Comparison of ENCODE assay signal across 1 cellular context in the genomic region with DNA sequence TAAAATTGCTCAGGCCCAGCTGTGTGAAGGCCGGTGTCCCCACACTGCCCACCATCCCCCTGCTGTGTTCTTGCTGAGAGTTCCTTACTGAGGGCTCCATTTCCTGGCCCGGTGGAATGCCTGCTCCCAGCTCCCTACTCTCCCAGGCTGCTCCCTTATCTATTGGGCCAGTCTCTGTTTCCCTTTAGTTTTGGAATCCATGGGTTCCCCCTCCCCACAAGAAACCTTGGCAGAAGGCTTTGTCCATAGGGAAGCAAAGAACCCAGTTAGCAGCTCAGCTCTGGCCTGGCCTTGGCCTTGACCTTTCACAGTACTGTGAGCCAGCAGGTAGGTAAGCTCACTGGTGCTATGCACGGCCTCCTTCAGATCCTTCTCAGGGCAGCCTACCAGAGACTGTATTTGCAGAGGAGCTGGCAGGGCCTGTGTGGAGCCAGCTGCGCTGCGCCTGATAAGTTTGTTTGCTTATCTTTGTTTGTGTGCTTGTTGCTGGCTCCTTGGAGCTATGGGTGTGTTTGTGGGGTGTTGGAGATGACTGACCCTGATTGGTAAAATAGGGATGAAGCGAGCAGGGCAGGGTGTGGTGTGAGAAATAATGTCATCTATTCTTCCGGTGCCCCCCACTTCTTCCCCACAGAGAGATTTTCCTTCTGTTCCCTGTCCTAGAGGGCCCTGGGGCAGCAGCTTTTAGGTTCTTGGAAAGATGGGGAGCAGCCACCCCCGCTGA.
TF ChIP-seq lines count a peak whose summit lies in the region.

No MANE protein-coding gene starts in this region.

TF ChIP-seq in K562, 482 proteins besides CTCF, POLR2A, EP300 and RAD21 (continued from another document and continues in another):
- TF ChIP-seq, protein P1, sequence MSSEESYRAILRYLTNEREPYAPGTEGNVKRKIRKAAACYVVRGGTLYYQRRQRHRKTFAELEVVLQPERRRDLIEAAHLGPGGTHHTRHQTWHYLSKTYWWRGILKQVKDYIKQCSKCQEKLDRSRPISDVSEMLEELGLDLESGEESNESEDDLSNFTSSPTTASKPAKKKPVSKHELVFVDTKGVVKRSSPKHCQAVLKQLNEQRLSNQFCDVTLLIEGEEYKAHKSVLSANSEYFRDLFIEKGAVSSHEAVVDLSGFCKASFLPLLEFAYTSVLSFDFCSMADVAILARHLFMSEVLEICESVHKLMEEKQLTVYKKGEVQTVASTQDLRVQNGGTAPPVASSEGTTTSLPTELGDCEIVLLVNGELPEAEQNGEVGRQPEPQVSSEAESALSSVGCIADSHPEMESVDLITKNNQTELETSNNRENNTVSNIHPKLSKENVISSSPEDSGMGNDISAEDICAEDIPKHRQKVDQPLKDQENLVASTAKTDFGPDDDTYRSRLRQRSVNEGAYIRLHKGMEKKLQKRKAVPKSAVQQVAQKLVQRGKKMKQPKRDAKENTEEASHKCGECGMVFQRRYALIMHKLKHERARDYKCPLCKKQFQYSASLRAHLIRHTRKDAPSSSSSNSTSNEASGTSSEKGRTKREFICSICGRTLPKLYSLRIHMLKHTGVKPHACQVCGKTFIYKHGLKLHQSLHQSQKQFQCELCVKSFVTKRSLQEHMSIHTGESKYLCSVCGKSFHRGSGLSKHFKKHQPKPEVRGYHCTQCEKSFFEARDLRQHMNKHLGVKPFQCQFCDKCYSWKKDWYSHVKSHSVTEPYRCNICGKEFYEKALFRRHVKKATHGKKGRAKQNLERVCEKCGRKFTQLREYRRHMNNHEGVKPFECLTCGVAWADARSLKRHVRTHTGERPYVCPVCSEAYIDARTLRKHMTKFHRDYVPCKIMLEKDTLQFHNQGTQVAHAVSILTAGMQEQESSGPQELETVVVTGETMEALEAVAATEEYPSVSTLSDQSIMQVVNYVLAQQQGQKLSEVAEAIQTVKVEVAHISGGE (CRISPR knock-in tag; IDR thresholded peaks at IDR 0.05), result peak in 1 of 3 experiments; percentile 53; a peak in 1 of 6 replicates
- TF ChIP-seq ZNF133 (CRISPR knock-in tag; IDR thresholded peaks at IDR 0.05), result no peak
- peak; percentile 60 for TF ChIP-seq ZNF584 (CRISPR knock-in tag; IDR thresholded peaks at IDR 0.05; ENCODE audit: low read depth)
- peak; percentile 43 for TF ChIP-seq TAF1 (IDR thresholded peaks at IDR 0.05; ENCODE audit: control insufficient read depth, extremely low read depth, insufficient read depth, low read length, severe bottlenecking)
- TF ChIP-seq DNMT1 (IDR thresholded peaks at IDR 0.05), result no peak
- TF ChIP-seq, protein P2, sequence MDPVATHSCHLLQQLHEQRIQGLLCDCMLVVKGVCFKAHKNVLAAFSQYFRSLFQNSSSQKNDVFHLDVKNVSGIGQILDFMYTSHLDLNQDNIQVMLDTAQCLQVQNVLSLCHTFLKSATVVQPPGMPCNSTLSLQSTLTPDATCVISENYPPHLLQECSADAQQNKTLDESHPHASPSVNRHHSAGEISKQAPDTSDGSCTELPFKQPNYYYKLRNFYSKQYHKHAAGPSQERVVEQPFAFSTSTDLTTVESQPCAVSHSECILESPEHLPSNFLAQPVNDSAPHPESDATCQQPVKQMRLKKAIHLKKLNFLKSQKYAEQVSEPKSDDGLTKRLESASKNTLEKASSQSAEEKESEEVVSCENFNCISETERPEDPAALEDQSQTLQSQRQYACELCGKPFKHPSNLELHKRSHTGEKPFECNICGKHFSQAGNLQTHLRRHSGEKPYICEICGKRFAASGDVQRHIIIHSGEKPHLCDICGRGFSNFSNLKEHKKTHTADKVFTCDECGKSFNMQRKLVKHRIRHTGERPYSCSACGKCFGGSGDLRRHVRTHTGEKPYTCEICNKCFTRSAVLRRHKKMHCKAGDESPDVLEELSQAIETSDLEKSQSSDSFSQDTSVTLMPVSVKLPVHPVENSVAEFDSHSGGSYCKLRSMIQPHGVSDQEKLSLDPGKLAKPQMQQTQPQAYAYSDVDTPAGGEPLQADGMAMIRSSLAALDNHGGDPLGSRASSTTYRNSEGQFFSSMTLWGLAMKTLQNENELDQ (CRISPR knock-in tag; IDR thresholded peaks at IDR 0.05; ENCODE audit: borderline replicate concordance), result no peak
- TF ChIP-seq ELF2 (CRISPR knock-in tag; IDR thresholded peaks at IDR 0.05), result no peak
- no peak for TF ChIP-seq NFE2L1 (tag; IDR thresholded peaks at IDR 0.05; ENCODE audit: borderline replicate concordance, low read depth)
- TF ChIP-seq, protein P3, sequence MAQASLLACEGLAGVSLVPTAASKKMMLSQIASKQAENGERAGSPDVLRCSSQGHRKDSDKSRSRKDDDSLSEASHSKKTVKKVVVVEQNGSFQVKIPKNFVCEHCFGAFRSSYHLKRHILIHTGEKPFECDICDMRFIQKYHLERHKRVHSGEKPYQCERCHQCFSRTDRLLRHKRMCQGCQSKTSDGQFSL (CRISPR knock-in tag; IDR thresholded peaks at IDR 0.05), result peak; percentile 37; the same call in 1 of the 2 replicates
- TF ChIP-seq, protein P3 (tag; IDR thresholded peaks at IDR 0.05), result no peak; a peak in 1 of 4 replicates
- TF ChIP-seq ZNF146 (CRISPR knock-in tag; IDR thresholded peaks at IDR 0.05; ENCODE audit: unreplicated experiment), result no peak
- no peak for TF ChIP-seq JUN (IDR thresholded peaks at IDR 0.05; ENCODE audit: borderline replicate concordance, low read depth, low read length)
- no peak for TF ChIP-seq JUN (CRISPR knock-in tag; IDR thresholded peaks at IDR 0.05; ENCODE audit: borderline replicate concordance)
- peak; percentile 98 for TF ChIP-seq SMARCA4 (IDR thresholded peaks at IDR 0.05)
- no peak for TF ChIP-seq NCOA6 (IDR thresholded peaks at IDR 0.05)
- TF ChIP-seq SRF (CRISPR knock-in tag; IDR thresholded peaks at IDR 0.05), result 0 out of 4 replicates have a peak, but pooled peaks of 1 of the 2 experiments have one; percentile 38
- peak; percentile 21 for TF ChIP-seq HNRNPLL (IDR thresholded peaks at IDR 0.05; ENCODE audit: low read depth, low read length, poor library complexity, severe bottlenecking)
- TF ChIP-seq HDAC2 (IDR thresholded peaks at IDR 0.05), result peak; percentile 94
- TF ChIP-seq ILF3 (IDR thresholded peaks at IDR 0.05; ENCODE audit: borderline replicate concordance), result no peak
- TF ChIP-seq KAT7 (CRISPR knock-in tag; IDR thresholded peaks at IDR 0.05; ENCODE audit: borderline replicate concordance), result peak; percentile 85
- TF ChIP-seq, protein P4, sequence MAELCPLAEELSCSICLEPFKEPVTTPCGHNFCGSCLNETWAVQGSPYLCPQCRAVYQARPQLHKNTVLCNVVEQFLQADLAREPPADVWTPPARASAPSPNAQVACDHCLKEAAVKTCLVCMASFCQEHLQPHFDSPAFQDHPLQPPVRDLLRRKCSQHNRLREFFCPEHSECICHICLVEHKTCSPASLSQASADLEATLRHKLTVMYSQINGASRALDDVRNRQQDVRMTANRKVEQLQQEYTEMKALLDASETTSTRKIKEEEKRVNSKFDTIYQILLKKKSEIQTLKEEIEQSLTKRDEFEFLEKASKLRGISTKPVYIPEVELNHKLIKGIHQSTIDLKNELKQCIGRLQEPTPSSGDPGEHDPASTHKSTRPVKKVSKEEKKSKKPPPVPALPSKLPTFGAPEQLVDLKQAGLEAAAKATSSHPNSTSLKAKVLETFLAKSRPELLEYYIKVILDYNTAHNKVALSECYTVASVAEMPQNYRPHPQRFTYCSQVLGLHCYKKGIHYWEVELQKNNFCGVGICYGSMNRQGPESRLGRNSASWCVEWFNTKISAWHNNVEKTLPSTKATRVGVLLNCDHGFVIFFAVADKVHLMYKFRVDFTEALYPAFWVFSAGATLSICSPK (IDR thresholded peaks at IDR 0.05; ENCODE audit: borderline replicate concordance), result no peak
- no peak for TF ChIP-seq SAFB2 (IDR thresholded peaks at IDR 0.05; ENCODE audit: borderline replicate concordance, low read depth, low read length, severe bottlenecking)
- TF ChIP-seq KAT8 (IDR thresholded peaks at IDR 0.05; ENCODE audit: low read depth), result no peak
- peak; percentile 60 for TF ChIP-seq EGR1 (conservative IDR thresholded peaks at IDR 0.05)
- TF ChIP-seq, protein P5, sequence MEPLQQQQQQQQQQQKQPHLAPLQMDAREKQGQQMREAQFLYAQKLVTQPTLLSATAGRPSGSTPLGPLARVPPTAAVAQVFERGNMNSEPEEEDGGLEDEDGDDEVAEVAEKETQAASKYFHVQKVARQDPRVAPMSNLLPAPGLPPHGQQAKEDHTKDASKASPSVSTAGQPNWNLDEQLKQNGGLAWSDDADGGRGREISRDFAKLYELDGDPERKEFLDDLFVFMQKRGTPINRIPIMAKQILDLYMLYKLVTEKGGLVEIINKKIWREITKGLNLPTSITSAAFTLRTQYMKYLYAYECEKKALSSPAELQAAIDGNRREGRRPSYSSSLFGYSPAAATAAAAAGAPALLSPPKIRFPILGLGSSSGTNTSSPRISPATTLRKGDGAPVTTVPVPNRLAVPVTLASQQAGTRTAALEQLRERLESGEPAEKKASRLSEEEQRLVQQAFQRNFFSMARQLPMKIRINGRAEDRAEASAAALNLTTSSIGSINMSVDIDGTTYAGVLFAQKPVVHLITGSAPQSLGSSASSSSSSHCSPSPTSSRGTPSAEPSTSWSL (CRISPR knock-in tag; IDR thresholded peaks at IDR 0.05; ENCODE audit: borderline replicate concordance), result no peak
- TF ChIP-seq ZNF175 (CRISPR knock-in tag; IDR thresholded peaks at IDR 0.05; ENCODE audit: low read depth), result no peak
- TF ChIP-seq, protein P6, sequence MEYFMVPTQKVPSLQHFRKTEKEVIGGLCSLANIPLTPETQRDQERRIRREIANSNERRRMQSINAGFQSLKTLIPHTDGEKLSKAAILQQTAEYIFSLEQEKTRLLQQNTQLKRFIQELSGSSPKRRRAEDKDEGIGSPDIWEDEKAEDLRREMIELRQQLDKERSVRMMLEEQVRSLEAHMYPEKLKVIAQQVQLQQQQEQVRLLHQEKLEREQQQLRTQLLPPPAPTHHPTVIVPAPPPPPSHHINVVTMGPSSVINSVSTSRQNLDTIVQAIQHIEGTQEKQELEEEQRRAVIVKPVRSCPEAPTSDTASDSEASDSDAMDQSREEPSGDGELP (CRISPR knock-in tag; IDR thresholded peaks at IDR 0.05; ENCODE audit: borderline replicate concordance), result peak; percentile 98
- TF ChIP-seq NCOA2 (IDR thresholded peaks at IDR 0.05; ENCODE audit: partially characterized antibody in 2 of 2), result no peak
- TF ChIP-seq KLF1 (tag; IDR thresholded peaks at IDR 0.05), result no peak
- TF ChIP-seq SRSF1 (IDR thresholded peaks at IDR 0.05; ENCODE audit: low read depth, low read length), result no peak
- TF ChIP-seq PTBP1 (IDR thresholded peaks at IDR 0.05; ENCODE audit: low read depth, low read length), result no peak
- no peak for TF ChIP-seq TCFL5 (CRISPR knock-in tag; conservative IDR thresholded peaks at IDR 0.05)
- no peak for TF ChIP-seq RBM17 (IDR thresholded peaks at IDR 0.05; ENCODE audit: borderline replicate concordance, low read depth, low read length)
- TF ChIP-seq KHSRP (IDR thresholded peaks at IDR 0.05), result no peak
- TF ChIP-seq, protein P7, sequence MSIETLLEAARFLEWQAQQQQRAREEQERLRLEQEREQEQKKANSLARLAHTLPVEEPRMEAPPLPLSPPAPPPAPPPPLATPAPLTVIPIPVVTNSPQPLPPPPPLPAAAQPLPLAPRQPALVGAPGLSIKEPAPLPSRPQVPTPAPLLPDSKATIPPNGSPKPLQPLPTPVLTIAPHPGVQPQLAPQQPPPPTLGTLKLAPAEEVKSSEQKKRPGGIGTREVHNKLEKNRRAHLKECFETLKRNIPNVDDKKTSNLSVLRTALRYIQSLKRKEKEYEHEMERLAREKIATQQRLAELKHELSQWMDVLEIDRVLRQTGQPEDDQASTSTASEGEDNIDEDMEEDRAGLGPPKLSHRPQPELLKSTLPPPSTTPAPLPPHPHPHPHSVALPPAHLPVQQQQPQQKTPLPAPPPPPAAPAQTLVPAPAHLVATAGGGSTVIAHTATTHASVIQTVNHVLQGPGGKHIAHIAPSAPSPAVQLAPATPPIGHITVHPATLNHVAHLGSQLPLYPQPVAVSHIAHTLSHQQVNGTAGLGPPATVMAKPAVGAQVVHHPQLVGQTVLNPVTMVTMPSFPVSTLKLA (conservative IDR thresholded peaks at IDR 0.05), result peak; percentile 31 to 85; a peak in 3 of 4 replicates
- peak; percentile 84 for TF ChIP-seq MXI1 (IDR thresholded peaks at IDR 0.05; ENCODE audit: low read depth, low read length)
- TF ChIP-seq ZNF41 (CRISPR knock-in tag; conservative IDR thresholded peaks at IDR 0.05), result no peak
- TF ChIP-seq CC2D1A (IDR thresholded peaks at IDR 0.05), result peak; percentile 90; the same call in 1 of the 2 replicates
- TF ChIP-seq, protein P8, sequence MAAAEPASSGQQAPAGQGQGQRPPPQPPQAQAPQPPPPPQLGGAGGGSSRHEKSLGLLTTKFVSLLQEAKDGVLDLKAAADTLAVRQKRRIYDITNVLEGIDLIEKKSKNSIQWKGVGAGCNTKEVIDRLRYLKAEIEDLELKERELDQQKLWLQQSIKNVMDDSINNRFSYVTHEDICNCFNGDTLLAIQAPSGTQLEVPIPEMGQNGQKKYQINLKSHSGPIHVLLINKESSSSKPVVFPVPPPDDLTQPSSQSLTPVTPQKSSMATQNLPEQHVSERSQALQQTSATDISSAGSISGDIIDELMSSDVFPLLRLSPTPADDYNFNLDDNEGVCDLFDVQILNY (CRISPR knock-in tag; IDR thresholded peaks at IDR 0.05), result no peak
- no peak for TF ChIP-seq ZBTB8A (IDR thresholded peaks at IDR 0.05; ENCODE audit: partially characterized antibody)
- TF ChIP-seq, protein P9, sequence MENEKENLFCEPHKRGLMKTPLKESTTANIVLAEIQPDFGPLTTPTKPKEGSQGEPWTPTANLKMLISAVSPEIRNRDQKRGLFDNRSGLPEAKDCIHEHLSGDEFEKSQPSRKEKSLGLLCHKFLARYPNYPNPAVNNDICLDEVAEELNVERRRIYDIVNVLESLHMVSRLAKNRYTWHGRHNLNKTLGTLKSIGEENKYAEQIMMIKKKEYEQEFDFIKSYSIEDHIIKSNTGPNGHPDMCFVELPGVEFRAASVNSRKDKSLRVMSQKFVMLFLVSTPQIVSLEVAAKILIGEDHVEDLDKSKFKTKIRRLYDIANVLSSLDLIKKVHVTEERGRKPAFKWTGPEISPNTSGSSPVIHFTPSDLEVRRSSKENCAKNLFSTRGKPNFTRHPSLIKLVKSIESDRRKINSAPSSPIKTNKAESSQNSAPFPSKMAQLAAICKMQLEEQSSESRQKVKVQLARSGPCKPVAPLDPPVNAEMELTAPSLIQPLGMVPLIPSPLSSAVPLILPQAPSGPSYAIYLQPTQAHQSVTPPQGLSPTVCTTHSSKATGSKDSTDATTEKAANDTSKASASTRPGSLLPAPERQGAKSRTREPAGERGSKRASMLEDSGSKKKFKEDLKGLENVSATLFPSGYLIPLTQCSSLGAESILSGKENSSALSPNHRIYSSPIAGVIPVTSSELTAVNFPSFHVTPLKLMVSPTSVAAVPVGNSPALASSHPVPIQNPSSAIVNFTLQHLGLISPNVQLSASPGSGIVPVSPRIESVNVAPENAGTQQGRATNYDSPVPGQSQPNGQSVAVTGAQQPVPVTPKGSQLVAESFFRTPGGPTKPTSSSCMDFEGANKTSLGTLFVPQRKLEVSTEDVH (IDR thresholded peaks at IDR 0.05; ENCODE audit: low read depth, partially characterized antibody), result peak; percentile 45
- TF ChIP-seq ZFP1 (CRISPR knock-in tag; IDR thresholded peaks at IDR 0.05), result no peak
- no peak for TF ChIP-seq KDM4B (IDR thresholded peaks at IDR 0.05; ENCODE audit: borderline replicate concordance in 2 of 2, low read depth in 1 of 2)
- no peak for TF ChIP-seq IFI16 (CRISPR knock-in tag; IDR thresholded peaks at IDR 0.05)
- TF ChIP-seq POLR2G (IDR thresholded peaks at IDR 0.05; ENCODE audit: low read depth, low read length), result no peak
- TF ChIP-seq POLR2AphosphoS5 (IDR thresholded peaks at IDR 0.05; ENCODE audit: control insufficient read depth, insufficient read depth, low read depth, low read length), result peak; percentile 98
- TF ChIP-seq EP400 (IDR thresholded peaks at IDR 0.05), result peak; percentile 62
